ENCODE assay signal across 8 cellular contexts in the genomic region with DNA sequence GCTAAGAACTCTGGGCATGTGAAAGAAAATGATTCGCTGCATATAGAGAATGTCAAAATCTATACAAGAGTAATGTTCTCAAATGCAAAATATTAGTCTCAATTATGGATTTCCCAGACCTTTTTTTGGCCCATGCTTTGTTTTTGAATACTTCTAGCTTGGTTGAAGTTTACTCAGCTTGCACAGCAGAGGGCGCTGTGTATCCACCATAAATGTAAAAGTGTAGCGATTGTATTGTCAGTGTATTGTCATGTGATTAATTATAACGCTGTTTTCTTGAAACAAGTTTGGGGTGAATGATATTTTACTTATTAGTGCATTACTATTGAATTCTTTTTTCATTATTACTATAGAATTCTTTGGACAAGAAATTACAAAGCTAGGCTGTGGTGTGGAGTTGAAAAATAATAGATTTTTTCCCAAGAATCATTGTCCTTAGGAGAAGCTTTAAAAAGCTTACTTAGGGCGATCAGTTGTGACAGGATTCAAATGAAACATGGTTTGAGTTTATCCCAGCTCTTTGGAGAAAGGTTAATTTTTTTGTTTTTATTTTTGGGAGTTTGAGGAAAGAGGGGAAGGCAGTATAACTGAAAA.
DNase-seq lines count a peak whose midpoint lies in the region; ATAC-seq and TF ChIP-seq lines count a peak whose summit lies in the region.

No MANE protein-coding gene starts in this region.

- no peak for TF ChIP-seq POLR2A in GM18505 (IDR thresholded peaks at IDR 0.05; ENCODE audit: borderline replicate concordance, extremely low read depth, insufficient read depth, insufficient read length)

- H3K4me1 ChIP-seq in lung (ENCODE audit: control insufficient read depth in 2 of 2, insufficient read depth in 2 of 2, low read length in 2 of 2) = no peaks in the 10 kb centered on the region

- peaks cover 3 to 4% of the 10 kb centered on the region in 2 donors for H3K36me3 ChIP-seq in lung (ENCODE audit: control insufficient read depth in 2 of 2, insufficient read depth in 2 of 2, low read length in 2 of 2)

- TF ChIP-seq CTCF in coronary artery (IDR thresholded peaks at IDR 0.05) (peak; percentile 35), lung (IDR thresholded peaks at IDR 0.05; ENCODE audit: control extremely low read depth, extremely low read depth) (peak; percentile 62)

- H3K27ac ChIP-seq in coronary artery = no peak overlapping the region
- H3K27ac ChIP-seq in lung (ENCODE audit: low read depth in 1 of 2, low read length in 1 of 2) = no peak overlapping the region

- H3K4me3 ChIP-seq in coronary artery (no peak overlapping the region), lung (no peak overlapping the region)

- no peaks in the 10 kb centered on the region for H3K9me3 ChIP-seq in lung (ENCODE audit: control insufficient read depth in 2 of 2, insufficient read depth in 1 of 2, low read length in 1 of 2)

- no peaks in the 10 kb centered on the region for H3K27me3 ChIP-seq in lung (ENCODE audit: control insufficient read depth, insufficient read depth)

- 8 to 15% methylated on average over 5 of the region's 5 CpGs for WGBS in lung, 2 donors

- ATAC-seq in GM18505 (IDR thresholded peaks at IDR 0.05; ENCODE audit: unreplicated experiment) (peak; percentile 92), HG02981 (IDR thresholded peaks at IDR 0.05; ENCODE audit: unreplicated experiment) (peak; percentile 87), lung (ENCODE audit: insufficient read depth, low FRiP score) (no peak)

- DNase-seq in A172 (ENCODE audit: low spot score) (peak; percentile 57), NCI-H2196 (lab: John Stamatoyannopoulos, UW; ENCODE audit: unreplicated experiment) (peak; percentile 43), coronary artery (ENCODE audit: low spot score) (no peak), lung (ENCODE audit: low spot score) (peak; percentile 54)
- peak; percentile 69 for DNase-seq in activated CD4-positive, alpha-beta T cell treated with anti-CD3 and anti-CD28 coated beads for 48 hours
- DNase-seq in stimulated activated CD8-positive, alpha-beta memory T cell treated with anti-CD3 and anti-CD28 coated beads, Interleukin-2, amount 100 ng/mL, for 1 hour (ENCODE audit: low read depth in 2 of 2) = peak; percentile 14 to 30
